ENCODE assay signal across 1 cellular context in the genomic region with DNA sequence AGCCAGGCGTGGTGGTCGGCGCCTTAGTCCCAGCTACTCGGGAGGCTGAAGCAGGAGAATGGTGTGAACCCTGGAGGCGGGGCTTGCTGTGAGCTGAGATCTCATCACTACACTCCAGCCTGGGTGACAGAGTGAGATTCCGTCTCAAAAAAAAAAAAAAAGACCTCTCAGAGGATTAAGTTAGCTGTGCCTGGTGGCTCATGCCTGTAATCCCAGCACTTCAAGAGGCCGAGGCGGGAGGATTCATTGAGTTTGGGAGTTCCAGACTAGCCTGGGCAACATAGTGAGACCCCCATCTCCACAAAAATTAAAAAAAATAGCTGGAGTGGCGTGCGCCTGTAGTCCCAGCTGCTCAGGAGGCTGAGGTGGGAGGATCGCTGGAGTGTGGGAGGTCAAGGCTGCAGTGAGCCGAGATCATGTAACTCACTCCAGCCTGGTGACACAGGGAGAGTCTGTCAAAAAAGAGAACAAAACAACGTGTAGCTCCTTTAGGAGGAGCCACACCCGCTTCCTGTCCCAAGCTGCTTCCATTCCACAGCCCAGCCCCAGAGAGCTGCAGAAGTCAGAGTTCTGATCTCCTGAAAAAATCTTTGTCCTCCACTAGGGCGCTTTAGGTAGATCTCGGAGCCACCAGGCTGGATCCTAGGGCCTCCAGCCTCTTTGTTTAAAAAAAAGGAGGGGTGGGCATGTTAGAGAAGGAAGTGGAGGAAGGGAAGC.
TF ChIP-seq lines count a peak whose summit lies in the region.

No MANE protein-coding gene starts in this region.

TF ChIP-seq in HepG2, 621 proteins besides CTCF, POLR2A, EP300 and RAD21:
- TF ChIP-seq SMAD3 (CRISPR knock-in tag; IDR thresholded peaks at IDR 0.05) (no peak), THAP11 (CRISPR knock-in tag; IDR thresholded peaks at IDR 0.05) (no peak), GTF3A (CRISPR knock-in tag; conservative IDR thresholded peaks at IDR 0.05) (no peak), ZNF121 (CRISPR knock-in tag; IDR thresholded peaks at IDR 0.05) (peak; percentile 37; the same call in 1 of the 2 replicates)
- TF ChIP-seq, protein P1, sequence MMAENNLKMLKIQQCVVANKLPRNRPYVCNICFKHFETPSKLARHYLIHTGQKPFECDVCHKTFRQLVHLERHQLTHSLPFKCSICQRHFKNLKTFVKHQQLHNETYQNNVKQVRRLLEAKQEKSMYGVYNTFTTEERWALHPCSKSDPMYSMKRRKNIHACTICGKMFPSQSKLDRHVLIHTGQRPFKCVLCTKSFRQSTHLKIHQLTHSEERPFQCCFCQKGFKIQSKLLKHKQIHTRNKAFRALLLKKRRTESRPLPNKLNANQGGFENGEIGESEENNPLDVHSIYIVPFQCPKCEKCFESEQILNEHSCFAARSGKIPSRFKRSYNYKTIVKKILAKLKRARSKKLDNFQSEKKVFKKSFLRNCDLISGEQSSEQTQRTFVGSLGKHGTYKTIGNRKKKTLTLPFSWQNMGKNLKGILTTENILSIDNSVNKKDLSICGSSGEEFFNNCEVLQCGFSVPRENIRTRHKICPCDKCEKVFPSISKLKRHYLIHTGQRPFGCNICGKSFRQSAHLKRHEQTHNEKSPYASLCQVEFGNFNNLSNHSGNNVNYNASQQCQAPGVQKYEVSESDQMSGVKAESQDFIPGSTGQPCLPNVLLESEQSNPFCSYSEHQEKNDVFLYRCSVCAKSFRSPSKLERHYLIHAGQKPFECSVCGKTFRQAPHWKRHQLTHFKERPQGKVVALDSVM (CRISPR knock-in tag; IDR thresholded peaks at IDR 0.05) = peak; percentile 94
- TF ChIP-seq, protein P2, sequence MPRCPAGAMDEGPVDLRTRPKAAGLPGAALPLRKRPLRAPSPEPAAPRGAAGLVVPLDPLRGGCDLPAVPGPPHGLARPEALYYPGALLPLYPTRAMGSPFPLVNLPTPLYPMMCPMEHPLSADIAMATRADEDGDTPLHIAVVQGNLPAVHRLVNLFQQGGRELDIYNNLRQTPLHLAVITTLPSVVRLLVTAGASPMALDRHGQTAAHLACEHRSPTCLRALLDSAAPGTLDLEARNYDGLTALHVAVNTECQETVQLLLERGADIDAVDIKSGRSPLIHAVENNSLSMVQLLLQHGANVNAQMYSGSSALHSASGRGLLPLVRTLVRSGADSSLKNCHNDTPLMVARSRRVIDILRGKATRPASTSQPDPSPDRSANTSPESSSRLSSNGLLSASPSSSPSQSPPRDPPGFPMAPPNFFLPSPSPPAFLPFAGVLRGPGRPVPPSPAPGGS (CRISPR knock-in tag; IDR thresholded peaks at IDR 0.05) = no peak
